In genomic region chr7:130920122-130920521, GRCh38 we compare ENCODE assay signal across 15 cellular contexts.
DNase-seq lines count a peak whose midpoint lies in the region; ATAC-seq and TF ChIP-seq lines count a peak whose summit lies in the region.
"Had no signal": no experiment of that assay in that cellular context is flagged by ENCODE, and none has a peak within 500 bp of the region (broad histone marks: within the 10 kb centered on the region; RNA-seq: fewer than 3 reads in every experiment).

No MANE protein-coding gene starts in this region.

- H3K4me3 ChIP-seq in heart right ventricle = no peak overlapping the region
- H3K4me3 ChIP-seq in mucosa of rectum (ENCODE audit: low read length in 2 of 2) = no peak overlapping the region
- H3K4me3 ChIP-seq in transverse colon = no peak overlapping the region

- in situ Hi-C loops in transverse colon (cut with MboI; ENCODE audit: low pct_ligation_motif_present in 1 of 4, low pct_unique_long_range_greater_than_20kb in 1 of 4, low sequenced_read_pairs in 3 of 4) (no loop called here), KBM-7 (cut with MboI; ENCODE audit: low pct_unique_long_range_greater_than_20kb, low sequenced_read_pairs) (no loop called here)

- intact Hi-C loops in heart right ventricle (cut with DNase I) (no loop called here), left cardiac atrium (cut with DNase I) (no loop called here), transverse colon (cut with DNase I; ENCODE audit: low total_unique reads) (no loop called here)
- intact Hi-C loops in activated T-helper 2 cell treated with anti-CD3 and anti-CD28 coated beads, Interferon-gamma antibody, Interleukin-2, Interleukin-4, amounts not matched to agents 10 μg/mL and 5 μg/mL and 100 μg/mL, durations not matched to agents 14 hours and 24 hours and 36 hours (cut with micrococcal nuclease) = no loop called here

- peak overlapping the region in 1 of 2 donors; percentile 73 for H3K9ac ChIP-seq in mucosa of rectum (ENCODE audit: low read depth in 1 of 2, low read length in 2 of 2)

- WGBS in heart right ventricle, 2 donors = 87 to 92% methylated on average over 3 of the region's 3 CpGs
- WGBS in transverse colon (ENCODE audit: low coverage in 1 of 2), 2 donors = 64 to 73% methylated on average over 3 of the region's 3 CpGs

- H3K36me3 ChIP-seq in heart right ventricle (peaks cover 0 to 49% (median 0%) of the 10 kb centered on the region in 9 donors), mucosa of rectum (ENCODE audit: control insufficient read depth in 2 of 2, insufficient read depth in 2 of 2, low read length in 2 of 2) (peaks cover 0 to 11% of the 10 kb centered on the region in 2 donors), transverse colon (no peaks in the 10 kb centered on the region)

- H3K36me3 Mint-ChIP-seq in activated T-helper 2 cell treated with anti-CD3 and anti-CD28 coated beads, Interferon-gamma antibody, Interleukin-2, Interleukin-4, amounts not matched to agents 10 μg/mL and 5 μg/mL and 100 μg/mL, durations not matched to agents 14 hours and 24 hours and 36 hours (ENCODE audit: low read depth) = peaks cover 84% of the 10 kb centered on the region

- H3K4me1 Mint-ChIP-seq in activated T-helper 2 cell treated with anti-CD3 and anti-CD28 coated beads, Interferon-gamma antibody, Interleukin-2, Interleukin-4, amounts not matched to agents 10 μg/mL and 5 μg/mL and 100 μg/mL, durations not matched to agents 14 hours and 24 hours and 36 hours (ENCODE audit: low read depth) = peaks cover 79% of the 10 kb centered on the region

- H3K9me3 ChIP-seq in heart right ventricle (no peaks in the 10 kb centered on the region), mucosa of rectum (ENCODE audit: control insufficient read depth in 2 of 2, low read length in 2 of 2) (no peaks in the 10 kb centered on the region), transverse colon (no peaks in the 10 kb centered on the region)

- H3K27me3 Mint-ChIP-seq in activated T-helper 2 cell treated with anti-CD3 and anti-CD28 coated beads, Interferon-gamma antibody, Interleukin-2, Interleukin-4, amounts not matched to agents 10 μg/mL and 5 μg/mL and 100 μg/mL, durations not matched to agents 14 hours and 24 hours and 36 hours (ENCODE audit: low read depth) = no peaks in the 10 kb centered on the region

- ATAC-seq in heart right ventricle (no peak), left cardiac atrium (no peak), HG02610 (IDR thresholded peaks at IDR 0.05; ENCODE audit: unreplicated experiment) (no peak), HG03571 (IDR thresholded peaks at IDR 0.05; ENCODE audit: unreplicated experiment) (no peak)

- no peak overlapping the region for H3K4me3 Mint-ChIP-seq in activated T-helper 2 cell treated with anti-CD3 and anti-CD28 coated beads, Interferon-gamma antibody, Interleukin-2, Interleukin-4, amounts not matched to agents 10 μg/mL and 5 μg/mL and 100 μg/mL, durations not matched to agents 14 hours and 24 hours and 36 hours (ENCODE audit: low read depth)
- H3K4me3 Mint-ChIP-seq: nephron progenitor cell had no signal

- no peaks in the 10 kb centered on the region for H3K27me3 ChIP-seq in heart right ventricle
- H3K27me3 ChIP-seq in mucosa of rectum (ENCODE audit: control insufficient read depth in 2 of 2, insufficient read depth in 2 of 2, low read length in 2 of 2) = no peaks in the 10 kb centered on the region
- H3K27me3 ChIP-seq in transverse colon = no peaks in the 10 kb centered on the region

- peak overlapping the region; percentile 68 for H3K27ac Mint-ChIP-seq in activated T-helper 2 cell treated with anti-CD3 and anti-CD28 coated beads, Interferon-gamma antibody, Interleukin-2, Interleukin-4, amounts not matched to agents 10 μg/mL and 5 μg/mL and 100 μg/mL, durations not matched to agents 14 hours and 24 hours and 36 hours

- no peak for TF ChIP-seq CTCF in heart right ventricle (IDR thresholded peaks at IDR 0.05)
- no peak for TF ChIP-seq CTCF in transverse colon (IDR thresholded peaks at IDR 0.05)

- no peak for DNase-seq in heart right ventricle
- no peak for DNase-seq in left cardiac atrium
- DNase-seq in activated T-helper 2 cell treated with anti-CD3 and anti-CD28 coated beads, Interferon-gamma antibody, Interleukin-2, Interleukin-4, amounts not matched to agents 10 μg/mL and 5 μg/mL and 100 μg/mL, durations not matched to agents 14 hours and 24 hours and 36 hours (ENCODE audit: low spot score) = no peak
- DNase-seq in transverse colon = no peak
- no peak for DNase-seq in KBM-7
- DNase-seq: HCEC 1CT; NCI-H2081 treated with DMSO at 0.1 percent for 48 hours; nephron progenitor cell; OCI-M1; stimulated activated CD4-positive, alpha-beta T cell treated with anti-CD3 and anti-CD28 coated beads, Interleukin-15, amount 100 ng/mL, for 24 hours; stimulated activated naive CD4-positive, alpha-beta T cell treated with Interleukin-2 at 50 U/mL for 16 hours had no signal

- no peaks in the 10 kb centered on the region for H3K9me3 Mint-ChIP-seq in activated T-helper 2 cell treated with anti-CD3 and anti-CD28 coated beads, Interferon-gamma antibody, Interleukin-2, Interleukin-4, amounts not matched to agents 10 μg/mL and 5 μg/mL and 100 μg/mL, durations not matched to agents 14 hours and 24 hours and 36 hours
- H3K9me3 Mint-ChIP-seq: nephron progenitor cell had no signal

- H3K27ac ChIP-seq in heart right ventricle (peak overlapping the region in 8 of 10 donors; percentile 78 to 89 (median 86)), mucosa of rectum (ENCODE audit: low read depth in 2 of 2, low read length in 2 of 2) (peak overlapping the region; percentile 90 to 95), transverse colon (peak overlapping the region; percentile 84 to 94 (median 88))
- H3K27ac ChIP-seq: C4-2B had no signal

- TF ChIP-seq EP300 in transverse colon (IDR thresholded peaks at IDR 0.05; ENCODE audit: low read depth) = no peak

- H3K4me1 ChIP-seq in heart right ventricle (peaks cover 3 to 97% (median 82%) of the 10 kb centered on the region in 9 donors), mucosa of rectum (ENCODE audit: control insufficient read depth in 2 of 2, insufficient read depth in 2 of 2, low read length in 2 of 2) (peaks cover 63 to 69% of the 10 kb centered on the region in 2 donors), transverse colon (peaks cover 46 to 97% (median 83%) of the 10 kb centered on the region in 4 donors)

- TF ChIP-seq POLR2A in transverse colon (IDR thresholded peaks at IDR 0.05) = no peak
